In genomic region chr12:58395056-58395455, GRCh38 we compare ENCODE assay signal across 16 cellular contexts.
DNase-seq lines count a peak whose midpoint lies in the region; ATAC-seq and TF ChIP-seq lines count a peak whose summit lies in the region.
"Had no signal": no experiment of that assay in that cellular context is flagged by ENCODE, and none has a peak within 500 bp of the region (broad histone marks: within the 10 kb centered on the region; RNA-seq: fewer than 3 reads in every experiment).

No MANE protein-coding gene starts in this region.

- DNase-seq in activated CD4-positive, alpha-beta T cell treated with anti-CD3 and anti-CD28 coated beads, Interleukin-2, amount 10 ng/mL, durations not matched to agents 24 days and 14 days, result peak; percentile 41
- no peak for DNase-seq in activated CD4-positive, alpha-beta T cell treated with anti-CD3 and anti-CD28 coated beads, Interleukin-2, amount 10 ng/mL, durations not matched to agents 7 days and 5 days
- DNase-seq in amniotic epithelial cell (ENCODE audit: low read depth) (peak; percentile 5), iris pigment epithelial cell (ENCODE audit: low read depth) (peak; percentile 11), DMS153 (lab: John Stamatoyannopoulos, UW) (no peak), PC-3 (no peak)
- DNase-seq: CD4-positive, alpha-beta memory T cell; DND-41; GOT3; H7 had no signal

- no peaks in the 10 kb centered on the region for H3K79me2 ChIP-seq in PC-3 (ENCODE audit: low read length)

- peaks cover 8% of the 10 kb centered on the region for H3K27me3 Mint-ChIP-seq in activated CD4-positive, alpha-beta T cell treated with anti-CD3 and anti-CD28 coated beads, Interleukin-2, amount 10 ng/mL, durations not matched to agents 24 days and 14 days
- H3K27me3 Mint-ChIP-seq in activated CD4-positive, alpha-beta T cell treated with anti-CD3 and anti-CD28 coated beads, Interleukin-2, amount 10 ng/mL, durations not matched to agents 7 days and 5 days, result peaks cover 4% of the 10 kb centered on the region
- H3K27me3 Mint-ChIP-seq: CD4-positive, alpha-beta memory T cell had no signal

- TF ChIP-seq CTCF in PC-3 (conservative IDR thresholded peaks at IDR 0.05; ENCODE audit: low read depth, low read length), result no peak

- H2AFZ ChIP-seq in PC-3 (ENCODE audit: low read length), result no peak overlapping the region

- H3K4me3 Mint-ChIP-seq in activated CD4-positive, alpha-beta T cell treated with anti-CD3 and anti-CD28 coated beads, Interleukin-2, amount 10 ng/mL, durations not matched to agents 24 days and 14 days, result no peak overlapping the region
- H3K4me3 Mint-ChIP-seq in activated CD4-positive, alpha-beta T cell treated with anti-CD3 and anti-CD28 coated beads, Interleukin-2, amount 10 ng/mL, durations not matched to agents 7 days and 5 days, result no peak overlapping the region
- H3K4me3 Mint-ChIP-seq: CD14-positive monocyte; CD4-positive, alpha-beta memory T cell had no signal

- intact Hi-C loops in activated CD4-positive, alpha-beta T cell treated with anti-CD3 and anti-CD28 coated beads, Interleukin-2, amount 10 ng/mL, durations not matched to agents 24 days and 14 days (cut with micrococcal nuclease), result no loop called here
- intact Hi-C loops in PC-3 (cut with micrococcal nuclease), result no loop called here

- peaks cover 14% of the 10 kb centered on the region for H3K4me1 ChIP-seq in PC-3 (ENCODE audit: insufficient read depth, low read length)
- H3K4me1 ChIP-seq: A549, BLaER1 had no signal

- ATAC-seq in PC-3 (no peak), HG03378 (IDR thresholded peaks at IDR 0.05; ENCODE audit: unreplicated experiment) (no peak)
- ATAC-seq: A549, GM12878 had no signal

- H3K9ac ChIP-seq in PC-3 (ENCODE audit: low read length), result no peak overlapping the region
- H3K9ac ChIP-seq: BLaER1 had no signal

- BruUV-seq in PC-3 (replicated peaks; lab: Mats Ljungman, UMichigan), result no TSS peak

- H3K36me3 ChIP-seq in PC-3 (ENCODE audit: low read depth, low read length), result no peaks in the 10 kb centered on the region
- H3K36me3 ChIP-seq: BLaER1 had no signal

- peaks cover 7% of the 10 kb centered on the region for H3K9me3 Mint-ChIP-seq in activated CD4-positive, alpha-beta T cell treated with anti-CD3 and anti-CD28 coated beads, Interleukin-2, amount 10 ng/mL, durations not matched to agents 24 days and 14 days
- H3K9me3 Mint-ChIP-seq in activated CD4-positive, alpha-beta T cell treated with anti-CD3 and anti-CD28 coated beads, Interleukin-2, amount 10 ng/mL, durations not matched to agents 7 days and 5 days, result no peaks in the 10 kb centered on the region

- no peak overlapping the region for H3K4me2 ChIP-seq in PC-3 (ENCODE audit: low read length)
- H3K4me2 ChIP-seq: A549, BLaER1 had no signal

- H3K4me3 ChIP-seq in PC-3 (ENCODE audit: low read length), result no peak overlapping the region
- H3K4me3 ChIP-seq: A549, BLaER1, GM12878 had no signal

- H3K9me2 ChIP-seq in PC-3 (replicated peaks; ENCODE audit: low read length), result no peaks in the 10 kb centered on the region

- H3K36me3 Mint-ChIP-seq in activated CD4-positive, alpha-beta T cell treated with anti-CD3 and anti-CD28 coated beads, Interleukin-2, amount 10 ng/mL, durations not matched to agents 24 days and 14 days (ENCODE audit: low read depth), result no peaks in the 10 kb centered on the region
- H3K36me3 Mint-ChIP-seq in activated CD4-positive, alpha-beta T cell treated with anti-CD3 and anti-CD28 coated beads, Interleukin-2, amount 10 ng/mL, durations not matched to agents 7 days and 5 days (ENCODE audit: low read depth), result no peaks in the 10 kb centered on the region
- H3K36me3 Mint-ChIP-seq: CD14-positive monocyte; CD4-positive, alpha-beta memory T cell had no signal

- H3K27me3 ChIP-seq in PC-3 (ENCODE audit: low read length), result no peaks in the 10 kb centered on the region
- H3K27me3 ChIP-seq: BLaER1 had no signal

- H4K20me1 ChIP-seq in PC-3 (ENCODE audit: low read length), result no peaks in the 10 kb centered on the region
- H4K20me1 ChIP-seq: BLaER1 had no signal

- H3F3A ChIP-seq in PC-3 (ENCODE audit: low read length, unreplicated experiment), result no peaks in the 10 kb centered on the region

- H3K4me1 Mint-ChIP-seq in activated CD4-positive, alpha-beta T cell treated with anti-CD3 and anti-CD28 coated beads, Interleukin-2, amount 10 ng/mL, durations not matched to agents 24 days and 14 days, result no peaks in the 10 kb centered on the region
- H3K4me1 Mint-ChIP-seq in activated CD4-positive, alpha-beta T cell treated with anti-CD3 and anti-CD28 coated beads, Interleukin-2, amount 10 ng/mL, durations not matched to agents 7 days and 5 days, result no peaks in the 10 kb centered on the region
- H3K4me1 Mint-ChIP-seq: CD14-positive monocyte; CD4-positive, alpha-beta memory T cell had no signal

- no peak overlapping the region for H3K27ac ChIP-seq in PC-3 (ENCODE audit: low read length)
- H3K27ac ChIP-seq: 22Rv1, A549, BLaER1 had no signal

- no peaks in the 10 kb centered on the region for H3K9me3 ChIP-seq in PC-3 (ENCODE audit: low read length)
- H3K9me3 ChIP-seq: A549, BLaER1 had no signal

- no peak overlapping the region for H3K27ac Mint-ChIP-seq in activated CD4-positive, alpha-beta T cell treated with anti-CD3 and anti-CD28 coated beads, Interleukin-2, amount 10 ng/mL, durations not matched to agents 24 days and 14 days
- no peak overlapping the region for H3K27ac Mint-ChIP-seq in activated CD4-positive, alpha-beta T cell treated with anti-CD3 and anti-CD28 coated beads, Interleukin-2, amount 10 ng/mL, durations not matched to agents 7 days and 5 days
- H3K27ac Mint-ChIP-seq: CD14-positive monocyte; CD4-positive, alpha-beta memory T cell had no signal

- CTCF ChIA-PET in activated CD4-positive, alpha-beta T cell treated with anti-CD3 and anti-CD28 coated beads, Interleukin-2, amount 10 ng/mL, durations not matched to agents 7 days and 5 days (lab: Charles Lee), result interaction anchor here (0.6 to 0.7 kb wide), 2 partner anchors 446 to 451 kb away, joined by 3 to 4 read pairs; no protein-coding TSS in a partner anchor
- CTCF ChIA-PET in PC-3 (lab: Charles Lee), result no interaction called here

- POLR2A ChIA-PET in activated CD4-positive, alpha-beta T cell treated with anti-CD3 and anti-CD28 coated beads, Interleukin-2, amount 10 ng/mL, durations not matched to agents 7 days and 5 days (lab: Charles Lee), result no interaction called here
- POLR2A ChIA-PET in PC-3 (lab: Charles Lee; ENCODE audit: unreplicated experiment), result interaction anchor here (0.9 kb wide), 1 partner anchor 30 kb away, joined by 4 read pairs; no protein-coding TSS in a partner anchor

Comparison
In these comparisons a context has a peak if more than half of its experiments do, and no peak if none do; other contexts are left out.
1. DNase-seq: peak in activated CD4-positive, alpha-beta T cell treated with anti-CD3 and anti-CD28 coated beads, Interleukin-2, amount 10 ng/mL, durations not matched to agents 24 days and 14 days (single experiment), amniotic epithelial cell (single experiment) and iris pigment epithelial cell (single experiment); none in activated CD4-positive, alpha-beta T cell treated with anti-CD3 and anti-CD28 coated beads, Interleukin-2, amount 10 ng/mL, durations not matched to agents 7 days and 5 days (single experiment), DMS153 (single experiment) and PC-3 (single experiment).